16 cellular contexts compared by ENCODE assay signal in genomic region chr20:63057133-63058117, GRCh38. TPM values are rescaled to one million over a fixed set of nuclear protein-coding genes. Genes with fewer than 3 reads are reported as not detected.
A peak's percentile ranks its signal among the peaks of the same experiment; 100 is the strongest.
DNase-seq lines count a peak whose midpoint lies in the region; ATAC-seq, FAIRE-seq and TF ChIP-seq lines count a peak whose summit lies in the region.
"Had no signal": no experiment of that assay in that cellular context is flagged by ENCODE, and none has a peak within 500 bp of the region (broad histone marks: within the 10 kb centered on the region; RNA-seq: fewer than 3 reads in every experiment).

No MANE protein-coding gene starts in this region.

- TF ChIP-seq POLR2A in GM12892 (IDR thresholded peaks at IDR 0.05; ENCODE audit: low read depth, low read length), result no peak

- ATAC-seq in HG03025 (IDR thresholded peaks at IDR 0.05; ENCODE audit: low FRiP score, unreplicated experiment), result no peak

- in situ Hi-C loops in SK-MEL-5 (cut with HindIII; ENCODE audit: low pct_unique_long_range_greater_than_20kb, low sequenced_read_pairs), result no loop called here

- no peak for TF ChIP-seq CTCF in fibroblast of mammary gland (conservative IDR thresholded peaks at IDR 0.05; ENCODE audit: control insufficient read depth, insufficient read depth, low read depth, low read length)

- H3K4me3 ChIP-seq in fibroblast of mammary gland (ENCODE audit: control insufficient read depth, low read depth, low read length), result no peak overlapping the region
- H3K4me3 ChIP-seq: gastroesophageal sphincter, thoracic aorta had no signal

- intact Hi-C loops in posterior vena cava (cut with DNase I), result loop anchor here in 1 of 2 donors (10.0 kb wide), 1 partner anchor 177 kb away; the partner anchor contains the start of gene BIRC7

- peak; percentile 57 for FAIRE-seq in GM12892 (lab: Jason Lieb, UNC)

- no peak for DNase-seq in GM12892 (ENCODE audit: insufficient read length)
- peak; percentile 24 for DNase-seq in SK-MEL-5 (ENCODE audit: low read depth, low spot score)
- DNase-seq in fibroblast of mammary gland (ENCODE audit: low read depth), result peak; percentile 28
- peak; percentile 10 for DNase-seq in posterior vena cava (ENCODE audit: low spot score)
- DNase-seq in Kasumi-1 (lab: John Stamatoyannopoulos, UW), result no peak
- DNase-seq in LoVo (ENCODE audit: low spot score), result no peak
- DNase-seq: GOT3, NCI-H2107, NCI-H510A treated with DMSO at 0.1 percent for 48 hours had no signal

RNA-seq across cellular contexts. Expression of gene BHLHE23, which starts 50.7 kb away (rescaled TPM):
- not detected for polyA plus RNA-seq in GM12892 (2012; ENCODE audit: missing spikeins)
- not detected in 2 replicates for total RNA-seq in SK-MEL-5 (2014; rRNA removed; shearing (Covaris generic))
- not detected in 2 replicates for polyA plus RNA-seq in SK-MEL-5 (2015; cell fraction: cytosol; rRNA removed)
- not detected in 2 replicates for polyA plus RNA-seq in SK-MEL-5 (2015; cell fraction: nucleus; rRNA removed)
- not detected for total RNA-seq in posterior vena cava
- total RNA-seq: activated CD8-positive, alpha-beta T cell treated with anti-CD3 and anti-CD28 coated beads, Interleukin-2, amount 10 ng/mL, durations not matched to agents 7 days and 5 days; activated T-cell treated with anti-CD3 and anti-CD28 coated beads, Interleukin-2, amount 50 U/mL, for 72 hours; gastroesophageal sphincter; HT-29; omental fat pad; thoracic aorta had no signal

Comparison
In these comparisons a context has a peak if more than half of its experiments do, and no peak if none do; other contexts are left out.
1. DNase-seq: peak in SK-MEL-5 (single experiment), fibroblast of mammary gland (single experiment) and posterior vena cava (single experiment); none in GM12892 (single experiment), Kasumi-1 (0 of 2) and LoVo (single experiment).